In genomic region chr20:50729925-50730764, GRCh38 we compare ENCODE assay signal across 9 cellular contexts. TPM values are rescaled to one million over a fixed set of nuclear protein-coding genes. Genes with fewer than 3 reads are reported as not detected.
DNase-seq lines count a peak whose midpoint lies in the region; ATAC-seq and TF ChIP-seq lines count a peak whose summit lies in the region.
"Had no signal": no experiment of that assay in that cellular context is flagged by ENCODE, and none has a peak within 500 bp of the region (broad histone marks: within the 10 kb centered on the region; RNA-seq: fewer than 3 reads in every experiment).

No MANE protein-coding gene starts in this region.

- peak overlapping the region; percentile 84 to 89 (median 86) for H3K4me3 Mint-ChIP-seq in T-cell

- no peak for TF ChIP-seq CTCF in fibroblast of the aortic adventitia (IDR thresholded peaks at IDR 0.05; ENCODE audit: insufficient read depth, low read length)
- no peak for TF ChIP-seq CTCF in ovary (IDR thresholded peaks at IDR 0.05)

- no peak for TF ChIP-seq POLR2A in ovary (IDR thresholded peaks at IDR 0.05)

- no peak for TF ChIP-seq EP300 in ovary (IDR thresholded peaks at IDR 0.05)

- peak overlapping the region in 1 of 2 donors; percentile 40 for H3K27ac ChIP-seq in ovary

- no peaks in the 10 kb centered on the region for H3K36me3 Mint-ChIP-seq in T-cell

- peaks cover 3% of the 10 kb centered on the region for H3K4me1 ChIP-seq in ovary (ENCODE audit: insufficient read depth)

- H3K9me3 Mint-ChIP-seq in T-cell = no peaks in the 10 kb centered on the region

- intact Hi-C loops in ovary (cut with DNase I) = loop anchor here in 1 of 4 donors (5.0 kb wide), 1 partner anchor 88 kb away; no protein-coding TSS in a partner anchor

- no peaks in the 10 kb centered on the region for H3K27me3 Mint-ChIP-seq in T-cell

- H3K4me3 ChIP-seq in fibroblast of the aortic adventitia (ENCODE audit: low read depth, low read length) (peak overlapping the region; percentile 70), ovary (peak overlapping the region; percentile 60)

- peak overlapping the region in 1 of 2 donors; percentile 73 for H3K27ac Mint-ChIP-seq in T-cell

- no peaks in the 10 kb centered on the region for H3K27me3 ChIP-seq in ovary

- H3K36me3 ChIP-seq in ovary = no peaks in the 10 kb centered on the region

- CTCF ChIA-PET in T-cell (lab: Charles Lee) = interaction anchor here in 1 of 2 donors (1.0 to 1.1 kb wide), 2 partner anchors 19 to 60 kb away, joined by 3 to 4 read pairs; no protein-coding TSS in a partner anchor

- H3K9me3 ChIP-seq in ovary = no peaks in the 10 kb centered on the region

- WGBS in ovary, 3 donors = 32 to 36% (median 34%) methylated on average over 21 of the region's 21 CpGs

- POLR2A ChIA-PET in T-cell (lab: Charles Lee) = no interaction called here

- no peak for ATAC-seq in T-cell (replicated peaks in 1 of 4)
- no peak for ATAC-seq in HG03432 (IDR thresholded peaks at IDR 0.05; ENCODE audit: unreplicated experiment)

- DNase-seq in NCI-H526 (lab: John Stamatoyannopoulos, UW) (peak; percentile 36 to 52), NCI-H526 treated with DMSO at 0.1 percent for 48 hours (lab: John Stamatoyannopoulos, UW) (no peak), T-cell (peak in 2 of 34 experiments; percentile 6 to 13), fibroblast of the aortic adventitia (ENCODE audit: low read depth) (peak; percentile 28), ovary (peak in 2 of 5 donors; percentile 23 to 33), OCI-M2 (lab: John Stamatoyannopoulos, UW; ENCODE audit: unreplicated experiment) (no peak), OCI-M1 (lab: John Stamatoyannopoulos, UW) (no peak)

- peaks cover 21 to 33% (median 23%) of the 10 kb centered on the region in 3 donors for H3K4me1 Mint-ChIP-seq in T-cell

RNA-seq across cellular contexts. Expression of gene PARD6B, which starts 1.2 kb away (rescaled TPM):
- total RNA-seq in T-cell = 10 to 100 TPM in 2 of 5 donors, 1 to 10 TPM in 3; 5.9 to 12.4 (median 9.4) TPM
- 1.4 and 1.5 TPM in 2 replicates for total RNA-seq in fibroblast of the aortic adventitia (ENCODE audit: low replicate concordance)
- 10 to 100 TPM in 2 of 7 donors, 1 to 10 TPM in 5; 4.5 to 14.4 (median 8.5) TPM for total RNA-seq in ovary
- 1 to 10 TPM in 1 of 2 donors, under 1 TPM in 1; 0.91 to 1.0 TPM for polyA plus RNA-seq in ovary

RNA-seq across cellular contexts. Expression of gene RIPOR3, which starts 38.8 kb away (rescaled TPM):
- total RNA-seq in T-cell (under 1 TPM; 0.25 to 0.88 (median 0.42) TPM), fibroblast of the aortic adventitia (ENCODE audit: low replicate concordance) (1.6 and 6.5 TPM in 2 replicates), ovary (10 to 100 TPM in 2 of 7 donors, 1 to 10 TPM in 5; 1.3 to 22.7 (median 8.0) TPM)
- 1 to 10 TPM; 1.7 to 9.6 TPM for polyA plus RNA-seq in ovary
- total RNA-seq: dermis microvascular lymphatic vessel endothelial cell had no signal

Comparison
In these comparisons a context has a peak if more than half of its experiments do, and no peak if none do; other contexts are left out.
1. DNase-seq: peak in NCI-H526 (2 of 2) and fibroblast of the aortic adventitia (single experiment); none in NCI-H526 treated with DMSO at 0.1 percent for 48 hours (single experiment), OCI-M2 (single experiment) and OCI-M1 (single experiment).